ENCODE assay signal across 10 cellular contexts in the genomic region with DNA sequence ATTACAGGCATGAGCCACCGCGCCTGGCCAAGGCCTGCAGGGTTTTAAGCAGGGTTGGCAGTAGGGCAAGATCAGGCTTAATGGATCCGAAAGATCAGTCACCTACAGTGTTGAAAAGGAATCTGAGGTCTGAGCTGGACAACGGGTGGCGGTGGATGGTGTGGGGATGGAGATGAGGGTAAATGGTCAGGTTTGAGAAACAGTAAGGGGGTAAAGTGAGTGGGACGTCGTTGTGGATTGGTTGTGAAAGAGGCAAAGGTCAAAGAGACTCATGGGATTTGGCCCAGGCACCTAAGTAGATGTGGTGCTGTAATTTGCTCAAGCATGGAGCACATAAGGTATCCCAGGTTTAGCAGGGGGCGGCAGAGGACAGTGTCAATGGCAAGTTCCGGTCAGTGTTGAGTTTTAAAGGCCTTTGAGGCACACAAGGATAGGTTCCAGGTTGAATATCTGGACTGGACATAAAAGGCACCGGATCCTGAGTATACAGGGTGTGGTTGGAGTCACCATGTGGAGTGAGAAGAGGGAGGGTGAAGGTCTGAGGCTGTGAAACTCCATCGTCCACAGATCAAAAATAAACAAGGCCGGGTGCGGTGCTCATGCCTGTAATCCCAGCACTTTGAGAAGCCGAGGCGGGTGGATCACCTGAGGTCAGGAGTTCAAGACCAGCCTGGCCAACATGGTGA. TPM values are rescaled to one million over a fixed set of nuclear protein-coding genes. Genes with fewer than 3 reads are reported as not detected.
DNase-seq lines count a peak whose midpoint lies in the region; ATAC-seq, FAIRE-seq and TF ChIP-seq lines count a peak whose summit lies in the region.
"Had no signal": no experiment of that assay in that cellular context is flagged by ENCODE, and none has a peak within 500 bp of the region (broad histone marks: within the 10 kb centered on the region; RNA-seq: fewer than 3 reads in every experiment).

No MANE protein-coding gene starts in this region.

- peaks cover 58% of the 10 kb centered on the region in 2 experiments for H3K4me1 Mint-ChIP-seq in H9
- peaks cover 2% of the 10 kb centered on the region for H3K4me1 Mint-ChIP-seq in glutamatergic neuron (ENCODE audit: low read depth, unreplicated experiment)

- intact Hi-C loops in pancreas (cut with DNase I) = no loop called here

- H2BK12ac ChIP-seq in H9 (ENCODE audit: insufficient read length, low read depth, low read length) = no peak overlapping the region
- H2BK12ac ChIP-seq in trophoblast cell (ENCODE audit: low read length) = peak overlapping the region; percentile 78

- H3K23ac ChIP-seq in H9 (ENCODE audit: insufficient read length, low read depth, low read length) (no peak overlapping the region), trophoblast cell (ENCODE audit: low read length) (no peak overlapping the region)

- H3K9ac ChIP-seq in H9 (ENCODE audit: extremely low read depth, insufficient read length, low read length) (no peak overlapping the region), trophoblast cell (ENCODE audit: low read length) (no peak overlapping the region)

- H3K56ac ChIP-seq in H9 (ENCODE audit: insufficient read length, low read depth, low read length) = no peak overlapping the region

- H2AK5ac ChIP-seq in H9 (ENCODE audit: insufficient read length, low read length) (no peak overlapping the region), trophoblast cell (ENCODE audit: low read length) (peak overlapping the region; percentile 16)

- H3K4me2 ChIP-seq in H9 (ENCODE audit: insufficient read depth, insufficient read length, low read length) (peak overlapping the region; percentile 49), trophoblast cell (ENCODE audit: low read length) (no peak overlapping the region)

- H3K4me3 ChIP-seq in trophoblast cell (ENCODE audit: low read depth, low read length) (no peak overlapping the region), pancreas (no peak overlapping the region)

- no peak for FAIRE-seq in pancreas (lab: Jason Lieb, UNC)

- no peak overlapping the region for H4K12ac ChIP-seq in trophoblast cell (ENCODE audit: low read depth, low read length)

- H3K27ac ChIP-seq in H9 (ENCODE audit: insufficient read length, low read depth, low read length) (no peak overlapping the region), RWPE1 (peak overlapping the region; percentile 98), trophoblast cell (ENCODE audit: low read depth, low read length) (no peak overlapping the region), pancreas (peak overlapping the region in 1 of 4 donors; percentile 82)

- H2BK120ac ChIP-seq in H9 (ENCODE audit: low read depth, low read length, poor library complexity, severe bottlenecking) (no peak overlapping the region), trophoblast cell (ENCODE audit: insufficient read depth, low read length, poor library complexity) (peak overlapping the region; percentile 21)

- H3K23me2 ChIP-seq in H9 (ENCODE audit: insufficient read length, low read depth, low read length, poor library complexity, severe bottlenecking) = peaks cover 7% of the 10 kb centered on the region

- H4K5ac ChIP-seq in H9 (ENCODE audit: insufficient read length, low read depth, low read length) = no peak overlapping the region

- no peak for TF ChIP-seq CTCF in H9 (conservative IDR thresholded peaks at IDR 0.05)
- no peak for TF ChIP-seq CTCF in RWPE1 (conservative IDR thresholded peaks at IDR 0.05; ENCODE audit: low read depth)
- TF ChIP-seq CTCF in glutamatergic neuron (IDR thresholded peaks at IDR 0.05; ENCODE audit: partially characterized antibody, unreplicated experiment) = no peak
- TF ChIP-seq CTCF in pancreas (IDR thresholded peaks at IDR 0.05) = no peak

- H2BK5ac ChIP-seq in H9 (ENCODE audit: insufficient read length, low read length) (no peak overlapping the region), trophoblast cell (ENCODE audit: low read depth, low read length, poor library complexity) (peak overlapping the region; percentile 5)

- H3K18ac ChIP-seq in H9 (ENCODE audit: insufficient read length, low read depth, low read length) (no peak overlapping the region), trophoblast cell (ENCODE audit: low read length) (peak overlapping the region; percentile 8)

- no peaks in the 10 kb centered on the region for H3K79me1 ChIP-seq in H9 (ENCODE audit: insufficient read depth, low read depth, low read length, poor library complexity, severe bottlenecking)
- H3K79me1 ChIP-seq in trophoblast cell (ENCODE audit: low read length) = peaks cover 25% of the 10 kb centered on the region

- H4K91ac ChIP-seq in H9 (ENCODE audit: insufficient read length, low read depth, low read length) = no peak overlapping the region
- H4K91ac ChIP-seq in trophoblast cell (ENCODE audit: low read depth, low read length) = peak overlapping the region; percentile 90

- H3K4me3 Mint-ChIP-seq in H9 (peak overlapping the region; percentile 63 to 79), glutamatergic neuron (ENCODE audit: unreplicated experiment) (peak overlapping the region; percentile 53)

- H3K36me3 Mint-ChIP-seq in H9 (ENCODE audit: insufficient read depth in 1 of 3, low read depth in 3 of 3) (peaks cover 0 to 4% (median 2%) of the 10 kb centered on the region in 3 experiments; a peak in 4 of 7 replicates), glutamatergic neuron (ENCODE audit: unreplicated experiment) (no peaks in the 10 kb centered on the region)

- H4K20me1 ChIP-seq in H9 (ENCODE audit: control insufficient read depth, insufficient read depth, insufficient read length) = no peaks in the 10 kb centered on the region

- H3K4ac ChIP-seq in H9 (ENCODE audit: low read depth, low read length) (no peak overlapping the region), trophoblast cell (ENCODE audit: low read depth, low read length) (no peak overlapping the region)

- no peak for ATAC-seq in pancreas
- no peak for ATAC-seq in SK-N-SH treated with all-trans-retinoic acid at 6 μM for 48 hours

- H2AFZ ChIP-seq in H9 (ENCODE audit: low read length) (no peak overlapping the region), trophoblast cell (ENCODE audit: insufficient read depth, low read length, poor library complexity) (no peak overlapping the region)

- H3K79me2 ChIP-seq in H9 (ENCODE audit: insufficient read depth, low read length) = no peaks in the 10 kb centered on the region
- H3K79me2 ChIP-seq in trophoblast cell (ENCODE audit: control insufficient read depth, insufficient read depth, low read length, poor library complexity) = peaks cover 17% of the 10 kb centered on the region

- no peak overlapping the region for H2BK20ac ChIP-seq in H9 (ENCODE audit: low read depth, low read length, poor library complexity, severe bottlenecking)

- H3K9me3 Mint-ChIP-seq in H9 (no peaks in the 10 kb centered on the region), glutamatergic neuron (ENCODE audit: unreplicated experiment) (peaks cover 4% of the 10 kb centered on the region)

- DNase-seq in H9 (peak; percentile 58), RWPE1 (ENCODE audit: low spot score) (no peak), glutamatergic neuron (no peak), trophoblast cell (no peak), pancreas (no peak), AG08396 (ENCODE audit: low spot score) (no peak)
- DNase-seq: GOT3, NCI-H1105 had no signal

- H3K9me3 ChIP-seq in H9 (ENCODE audit: control insufficient read depth, low read depth, low read length) = no peaks in the 10 kb centered on the region
- H3K9me3 ChIP-seq in trophoblast cell (ENCODE audit: insufficient read depth, low read depth, low read length) = no peaks in the 10 kb centered on the region
- no peaks in the 10 kb centered on the region for H3K9me3 ChIP-seq in pancreas

- H2BK15ac ChIP-seq in H9 (ENCODE audit: low read depth, low read length) = no peak overlapping the region

- H3K27ac Mint-ChIP-seq in H9 (peak overlapping the region; percentile 21 to 96 (median 50)), glutamatergic neuron (ENCODE audit: unreplicated experiment) (no peak overlapping the region)

- no peak overlapping the region for H3T11ph ChIP-seq in H9 (ENCODE audit: low read length)

- H3K27me3 Mint-ChIP-seq in H9 (ENCODE audit: low read depth) = no peaks in the 10 kb centered on the region
- H3K27me3 Mint-ChIP-seq in glutamatergic neuron (ENCODE audit: unreplicated experiment) = peaks cover 17% of the 10 kb centered on the region

- POLR2A ChIA-PET in RWPE1 (lab: Yijun Ruan, JAX; ENCODE audit: low non-redundant PET) = interaction anchor here (0.7 kb wide), 1 partner anchor 11 kb away, joined by 4 read pairs; no protein-coding TSS in a partner anchor

- H3K14ac ChIP-seq in H9 (ENCODE audit: insufficient read depth, low read length) = no peak overlapping the region
- H3K14ac ChIP-seq in trophoblast cell (ENCODE audit: low read length) = peak overlapping the region; percentile 27

- WGBS in H9 (ENCODE audit: extremely low coverage, insufficient read length, low lambda C conversion rate) = no CpG with 5 or more reads among the region's 15 CpGs
- WGBS in trophoblast cell (ENCODE audit: extremely low coverage, insufficient coverage, insufficient read length) = 100% methylated on average over 1 of the region's 15 CpGs
- 72 to 78% methylated on average over 15 of the region's 15 CpGs for WGBS in pancreas, 2 donors

- H3K36me3 ChIP-seq in trophoblast cell (ENCODE audit: control insufficient read depth in 1 of 2, insufficient read depth in 2 of 2, low read length in 2 of 2) (no peaks in the 10 kb centered on the region), pancreas (no peaks in the 10 kb centered on the region)

- H3K27me3 ChIP-seq in H9 (ENCODE audit: insufficient read depth, low read length) = no peaks in the 10 kb centered on the region
- H3K27me3 ChIP-seq in trophoblast cell (ENCODE audit: insufficient read depth, low read length) = no peaks in the 10 kb centered on the region
- no peaks in the 10 kb centered on the region for H3K27me3 ChIP-seq in pancreas

- CTCF ChIA-PET in RWPE1 (lab: Yijun Ruan, JAX) = interaction anchor here (2.0 kb wide), 1 partner anchor 27 kb away, joined by 10 read pairs; no protein-coding TSS in a partner anchor

- H4K8ac ChIP-seq in H9 (replicated peaks; ENCODE audit: insufficient read length, low read depth, low read length) = no peak overlapping the region
- peak overlapping the region; percentile 2 for H4K8ac ChIP-seq in trophoblast cell (ENCODE audit: low read depth, low read length)

- peaks cover 13% of the 10 kb centered on the region; the same call in 1 of the 2 replicates for H3K4me1 ChIP-seq in H9 (ENCODE audit: insufficient read depth, low read length)
- peaks cover 34 to 47% of the 10 kb centered on the region in 2 experiments for H3K4me1 ChIP-seq in trophoblast cell (ENCODE audit: control insufficient read depth in 1 of 2, insufficient read depth in 2 of 2, low read length in 2 of 2)
- H3K4me1 ChIP-seq in pancreas = no peaks in the 10 kb centered on the region

RNA-seq across cellular contexts. Expression of a gene that starts 1.1 kb away (rescaled TPM):
- 17.0 and 17.1 TPM in 2 replicates for total RNA-seq in H9 (2021)
- 1.1 TPM for total RNA-seq in glutamatergic neuron (ENCODE audit: unreplicated experiment)
- polyA plus RNA-seq in trophoblast cell (2013) = 18.8 and 19.2 TPM in 2 replicates
- 1 to 10 TPM; 2.2 to 5.2 (median 4.0) TPM for total RNA-seq in pancreas
- polyA plus RNA-seq in pancreas = 1 to 10 TPM; 7.8 to 8.8 TPM
- total RNA-seq: Daoy had no signal

RNA-seq across cellular contexts. Expression of a gene that starts 23.1 kb away (rescaled TPM):
- total RNA-seq in H9 (2021) = 22.4 and 22.8 TPM in 2 replicates
- total RNA-seq in glutamatergic neuron (ENCODE audit: unreplicated experiment) = 9.9 TPM
- polyA plus RNA-seq in trophoblast cell (2013) = 8.6 and 8.7 TPM in 2 replicates
- 1 to 10 TPM; 2.3 to 7.4 (median 3.4) TPM for total RNA-seq in pancreas
- 1 to 10 TPM; 5.7 to 6.3 TPM for polyA plus RNA-seq in pancreas

RNA-seq across cellular contexts. Expression of a gene that starts 39.6 kb away (rescaled TPM):
- 40.1 and 41.6 TPM in 2 replicates for total RNA-seq in H9 (2021)
- 23.4 TPM for total RNA-seq in glutamatergic neuron (ENCODE audit: unreplicated experiment)
- 17.4 and 18.4 TPM in 2 replicates for polyA plus RNA-seq in trophoblast cell (2013)
- total RNA-seq in pancreas = 10 to 100 TPM in 1 of 6 donors, 1 to 10 TPM in 5; 6.3 to 13.2 (median 8.5) TPM
- polyA plus RNA-seq in pancreas = 10 to 100 TPM; 13.0 to 14.6 TPM

RNA-seq across cellular contexts. Expression of a gene that starts 39.9 kb away (rescaled TPM):
- total RNA-seq in H9 (2021) = 344 TPM in 2 replicates
- 139 TPM for total RNA-seq in glutamatergic neuron (ENCODE audit: unreplicated experiment)
- 250 and 260 TPM in 2 replicates for polyA plus RNA-seq in trophoblast cell (2013)
- 100 to 1,000 TPM in 4 of 6 donors, 10 to 100 TPM in 2; 81.6 to 121 (median 105) TPM for total RNA-seq in pancreas
- polyA plus RNA-seq in pancreas = 100 to 1,000 TPM; 215 to 229 TPM

RNA-seq across cellular contexts. Expression of a gene that starts 44.9 kb away (rescaled TPM):
- 76.2 and 77.7 TPM in 2 replicates for total RNA-seq in H9 (2021)
- total RNA-seq in glutamatergic neuron (ENCODE audit: unreplicated experiment) = 40.4 TPM
- polyA plus RNA-seq in trophoblast cell (2013) = 45.3 and 47.2 TPM in 2 replicates
- 10 to 100 TPM; 14.4 to 32.3 (median 18.7) TPM for total RNA-seq in pancreas
- 10 to 100 TPM; 62.5 to 76.3 TPM for polyA plus RNA-seq in pancreas
